11 cellular contexts compared by ENCODE assay signal in genomic region chr10:58577394-58577793, GRCh38.
DNase-seq lines count a peak whose midpoint lies in the region; ATAC-seq, FAIRE-seq and TF ChIP-seq lines count a peak whose summit lies in the region.
"Had no signal": no experiment of that assay in that cellular context is flagged by ENCODE, and none has a peak within 500 bp of the region (broad histone marks: within the 10 kb centered on the region; RNA-seq: fewer than 3 reads in every experiment).

No MANE protein-coding gene starts in this region.

- no peaks in the 10 kb centered on the region for H3K4me1 Mint-ChIP-seq in endothelial cell (ENCODE audit: unreplicated experiment)
- no peaks in the 10 kb centered on the region for H3K4me1 Mint-ChIP-seq in naive thymus-derived CD4-positive, alpha-beta T cell

- H3K9me3 ChIP-seq in smooth muscle cell (replicated peaks; ENCODE audit: low read depth), result no peaks in the 10 kb centered on the region
- no peaks in the 10 kb centered on the region for H3K9me3 ChIP-seq in naive thymus-derived CD4-positive, alpha-beta T cell (ENCODE audit: control insufficient read depth in 2 of 3, low read length in 3 of 3)

- CTCF ChIA-PET in naive thymus-derived CD4-positive, alpha-beta T cell (lab: Charles Lee), result no interaction called here

- no peak overlapping the region for H3K4me3 Mint-ChIP-seq in endothelial cell (ENCODE audit: unreplicated experiment)
- no peak overlapping the region for H3K4me3 Mint-ChIP-seq in naive thymus-derived CD4-positive, alpha-beta T cell

- peaks cover 60% of the 10 kb centered on the region for H3K79me2 ChIP-seq in smooth muscle cell (ENCODE audit: low read depth)

- H3F3A ChIP-seq in smooth muscle cell (ENCODE audit: low read depth), result no peaks in the 10 kb centered on the region

- no peak overlapping the region for H2AFZ ChIP-seq in smooth muscle cell (ENCODE audit: low read depth)

- H3K27me3 ChIP-seq in smooth muscle cell (ENCODE audit: low read depth), result no peaks in the 10 kb centered on the region
- no peaks in the 10 kb centered on the region for H3K27me3 ChIP-seq in naive thymus-derived CD4-positive, alpha-beta T cell (ENCODE audit: control insufficient read depth in 2 of 2, insufficient read depth in 2 of 2, low read length in 2 of 2)
- H3K27me3 ChIP-seq: cardiac muscle cell had no signal

- DNase-seq in GF-D8 (lab: John Stamatoyannopoulos, UW) (peak; percentile 78), SKM-1 (lab: John Stamatoyannopoulos, UW; ENCODE audit: unreplicated experiment) (peak; percentile 86), left cardiac atrium (no peak), smooth muscle cell (lab: John Stamatoyannopoulos, UW; ENCODE audit: unreplicated experiment) (no peak), GM12892 (ENCODE audit: insufficient read length) (no peak), endothelial cell (ENCODE audit: low spot score) (no peak), NCI-H1930 (lab: John Stamatoyannopoulos, UW) (no peak)
- no peak for DNase-seq in naive thymus-derived CD4-positive, alpha-beta T cell
- DNase-seq: DND-41, nucleus accumbens had no signal

- H3K36me3 ChIP-seq in smooth muscle cell (ENCODE audit: low read depth), result no peaks in the 10 kb centered on the region
- H3K36me3 ChIP-seq in naive thymus-derived CD4-positive, alpha-beta T cell (ENCODE audit: control insufficient read depth in 2 of 3, insufficient read depth in 3 of 3, low read length in 3 of 3), result no peaks in the 10 kb centered on the region
- H3K36me3 ChIP-seq: cardiac muscle cell had no signal

- intact Hi-C loops in left cardiac atrium (cut with DNase I), result no loop called here
- intact Hi-C loops in naive thymus-derived CD4-positive, alpha-beta T cell (cut with micrococcal nuclease), result no loop called here

- peak overlapping the region; percentile 68 for H3K4me2 ChIP-seq in smooth muscle cell

- no peaks in the 10 kb centered on the region for H3K36me3 Mint-ChIP-seq in endothelial cell (ENCODE audit: low read depth, unreplicated experiment)
- H3K36me3 Mint-ChIP-seq in naive thymus-derived CD4-positive, alpha-beta T cell, result no peaks in the 10 kb centered on the region

- peaks cover 18% of the 10 kb centered on the region for H4K20me1 ChIP-seq in smooth muscle cell (ENCODE audit: low read depth)

- no peak overlapping the region for H3K4me3 ChIP-seq in smooth muscle cell
- no peak overlapping the region for H3K4me3 ChIP-seq in naive thymus-derived CD4-positive, alpha-beta T cell (ENCODE audit: low read length)
- H3K4me3 ChIP-seq: cardiac muscle cell had no signal

- WGBS in smooth muscle cell (ENCODE audit: low lambda C conversion rate), result 63% methylated on average over 1 of the region's 1 CpG

- no peak for FAIRE-seq in GM12892 (lab: Jason Lieb, UNC)

- peak; percentile 76 to 81 for ATAC-seq in left cardiac atrium
- ATAC-seq in naive thymus-derived CD4-positive, alpha-beta T cell, result no peak

- peak overlapping the region; percentile 10 for H3K27ac ChIP-seq in smooth muscle cell (ENCODE audit: low read depth)
- no peak overlapping the region for H3K27ac ChIP-seq in naive thymus-derived CD4-positive, alpha-beta T cell (ENCODE audit: low read depth, low read length)
- H3K27ac ChIP-seq: cardiac muscle cell had no signal

- H3K4me1 ChIP-seq in smooth muscle cell (ENCODE audit: low read depth), result peaks cover 7% of the 10 kb centered on the region
- H3K4me1 ChIP-seq in naive thymus-derived CD4-positive, alpha-beta T cell (ENCODE audit: control insufficient read depth in 2 of 2, insufficient read depth in 2 of 2, low read length in 2 of 2), result no peaks in the 10 kb centered on the region

- POLR2A ChIA-PET in naive thymus-derived CD4-positive, alpha-beta T cell (lab: Charles Lee), result no interaction called here

- TF ChIP-seq CTCF in smooth muscle cell (IDR thresholded peaks at IDR 0.05; ENCODE audit: borderline replicate concordance, insufficient read depth, poor library complexity, severe bottlenecking) (no peak), endothelial cell (IDR thresholded peaks at IDR 0.05; ENCODE audit: unreplicated experiment) (no peak)

- H3K9ac ChIP-seq in smooth muscle cell (ENCODE audit: low read depth), result no peak overlapping the region

- H3K9me3 Mint-ChIP-seq in endothelial cell (ENCODE audit: unreplicated experiment), result no peaks in the 10 kb centered on the region
- H3K9me3 Mint-ChIP-seq in naive thymus-derived CD4-positive, alpha-beta T cell, result peaks cover 0 to 4% (median 0%) of the 10 kb centered on the region in 11 donors

- H3K27ac Mint-ChIP-seq in endothelial cell (ENCODE audit: unreplicated experiment), result no peak overlapping the region
- H3K27ac Mint-ChIP-seq in naive thymus-derived CD4-positive, alpha-beta T cell, result no peak overlapping the region

- no peaks in the 10 kb centered on the region for H3K27me3 Mint-ChIP-seq in endothelial cell (ENCODE audit: unreplicated experiment)
- H3K27me3 Mint-ChIP-seq in naive thymus-derived CD4-positive, alpha-beta T cell, result peaks cover 0 to 10% (median 0%) of the 10 kb centered on the region in 5 donors

- TF ChIP-seq POLR2A in GM12892 (IDR thresholded peaks at IDR 0.05; ENCODE audit: low read depth, low read length), result no peak

Comparison
In these comparisons a context has a peak if more than half of its experiments do, and no peak if none do; other contexts are left out.
1. DNase-seq: peak in GF-D8 (single experiment) and SKM-1 (single experiment); none in left cardiac atrium (single experiment), smooth muscle cell (single experiment), GM12892 (single experiment), endothelial cell (single experiment), naive thymus-derived CD4-positive, alpha-beta T cell (0 of 9) and NCI-H1930 (0 of 2).